1 cellular context compared by ENCODE assay signal in genomic region chr1:92536593-92537332, GRCh38.
TF ChIP-seq lines count a peak whose summit lies in the region.

No MANE protein-coding gene starts in this region.

TF ChIP-seq in GM12878, 131 proteins besides CTCF, POLR2A, EP300 and RAD21 (continued from another document and continues in another):
- peak; percentile 58 for TF ChIP-seq CUX1 (IDR thresholded peaks at IDR 0.05; ENCODE audit: insufficient replicate concordance, low read depth, low read length)
- no peak for TF ChIP-seq PML (IDR thresholded peaks at IDR 0.05; ENCODE audit: low read length)
- TF ChIP-seq ZNF384 (IDR thresholded peaks at IDR 0.05; ENCODE audit: borderline replicate concordance, low read depth, low read length): peak; percentile 77
- TF ChIP-seq YY1 (IDR thresholded peaks at IDR 0.05; ENCODE audit: low read depth, low read length): no peak
- TF ChIP-seq CBX3 (IDR thresholded peaks at IDR 0.05; ENCODE audit: borderline replicate concordance, low read depth): no peak
- TF ChIP-seq SREBF2 (IDR thresholded peaks at IDR 0.05; ENCODE audit: low read length): no peak
- no peak for TF ChIP-seq SREBF1 (IDR thresholded peaks at IDR 0.05; ENCODE audit: low read length)
- TF ChIP-seq MTA3 (IDR thresholded peaks at IDR 0.05; ENCODE audit: borderline replicate concordance, low read length): no peak
- peak; percentile 22 for TF ChIP-seq SMAD1 (IDR thresholded peaks at IDR 0.05; ENCODE audit: low read depth, partially characterized antibody)
- no peak for TF ChIP-seq CHD4 (IDR thresholded peaks at IDR 0.05)
- TF ChIP-seq NRF1 (conservative IDR thresholded peaks at IDR 0.05; ENCODE audit: low read depth, low read length): no peak
- TF ChIP-seq KDM1A (IDR thresholded peaks at IDR 0.05; ENCODE audit: borderline replicate concordance): no peak
- TF ChIP-seq RELA (IDR thresholded peaks at IDR 0.05; ENCODE audit: borderline replicate concordance, partially characterized antibody): peak; percentile 41
- peak; percentile 63 for TF ChIP-seq BCL11A (IDR thresholded peaks at IDR 0.05; ENCODE audit: low read depth, low read length)
- TF ChIP-seq CREB1 (IDR thresholded peaks at IDR 0.05; ENCODE audit: low read depth): 0 out of 2 replicates have a peak, but pooled peaks have one; percentile 21
- no peak; the same call in 1 of the 2 replicates for TF ChIP-seq ZBTB40 (IDR thresholded peaks at IDR 0.05; ENCODE audit: borderline replicate concordance)
- TF ChIP-seq MYB (IDR thresholded peaks at IDR 0.05; ENCODE audit: borderline replicate concordance, low read depth, low read length): no peak
- TF ChIP-seq SUZ12 (IDR thresholded peaks at IDR 0.05; ENCODE audit: unreplicated experiment): no peak
- TF ChIP-seq KLF5 (IDR thresholded peaks at IDR 0.05; ENCODE audit: partially characterized antibody): no peak
- TF ChIP-seq PKNOX1 (IDR thresholded peaks at IDR 0.05): peak; percentile 71
- TF ChIP-seq SMC3 (IDR thresholded peaks at IDR 0.05; ENCODE audit: borderline replicate concordance, low read length): no peak
- no peak for TF ChIP-seq ZNF592 (IDR thresholded peaks at IDR 0.05)
- TF ChIP-seq CBFB (IDR thresholded peaks at IDR 0.05; ENCODE audit: low read depth): 0 out of 2 replicates have a peak, but pooled peaks have one; percentile 15
- no peak for TF ChIP-seq TBL1XR1 (IDR thresholded peaks at IDR 0.05; ENCODE audit: low read depth, low read length)
- 0 out of 2 replicates have a peak, but pooled peaks have one; percentile 75 for TF ChIP-seq DPF2 (IDR thresholded peaks at IDR 0.05)
- no peak for TF ChIP-seq E2F4 (IDR thresholded peaks at IDR 0.05; ENCODE audit: low read depth, low read length)
- no peak for TF ChIP-seq TCF3 (IDR thresholded peaks at IDR 0.05; ENCODE audit: borderline replicate concordance, insufficient read depth, low read depth, low read length)
- TF ChIP-seq ZNF24 (IDR thresholded peaks at IDR 0.05): 0 out of 2 replicates have a peak, but pooled peaks have one; percentile 59
- TF ChIP-seq STAT3 (IDR thresholded peaks at IDR 0.05; ENCODE audit: low read depth, low read length): no peak
- TF ChIP-seq CHD2 (IDR thresholded peaks at IDR 0.05; ENCODE audit: borderline replicate concordance, low read depth, low read length): no peak
- TF ChIP-seq BMI1 (IDR thresholded peaks at IDR 0.05; ENCODE audit: borderline replicate concordance): no peak
- TF ChIP-seq TCF7 (IDR thresholded peaks at IDR 0.05; ENCODE audit: borderline replicate concordance): peak; percentile 95
- TF ChIP-seq EZH2 (IDR thresholded peaks at IDR 0.05; ENCODE audit: borderline replicate concordance, control insufficient read depth, low read depth, low read length): no peak
- TF ChIP-seq ZBTB11 (CRISPR knock-in tag; IDR thresholded peaks at IDR 0.05): no peak
- TF ChIP-seq SMARCA5 (IDR thresholded peaks at IDR 0.05): no peak
- TF ChIP-seq BHLHE40 (IDR thresholded peaks at IDR 0.05; ENCODE audit: borderline replicate concordance in 1 of 2, low read depth in 2 of 2, low read length in 1 of 2): peak; percentile 67 to 73; a peak in 2 of 4 replicates
- TF ChIP-seq JUND (IDR thresholded peaks at IDR 0.05; ENCODE audit: low read depth, low read length): peak; percentile 31; the same call in 1 of the 2 replicates
- TF ChIP-seq ZZZ3 (IDR thresholded peaks at IDR 0.05; ENCODE audit: control insufficient read depth, insufficient read length, low read depth): no peak
- TF ChIP-seq PAX5 (IDR thresholded peaks at IDR 0.05; ENCODE audit: borderline replicate concordance, low read depth, low read length): no peak
- TF ChIP-seq SRF (IDR thresholded peaks at IDR 0.05; ENCODE audit: low read depth in 2 of 2, low read length in 2 of 2): no peak
- TF ChIP-seq PBX3 (IDR thresholded peaks at IDR 0.05; ENCODE audit: insufficient replicate concordance, low read depth, low read length): no peak
- no peak for TF ChIP-seq GATAD2B (conservative IDR thresholded peaks at IDR 0.05; ENCODE audit: low read depth)
